Comparison of ENCODE assay signal across 8 cellular contexts in genomic region chr9:133335924-133336811, GRCh38.
DNase-seq lines count a peak whose midpoint lies in the region; ATAC-seq lines count a peak whose summit lies in the region.

Gene SURF6 (minus strand): TSS chr9:133336188. CDS start chr9:133336132, 56 bp downstream.

- H3K27ac ChIP-seq in BLaER1 (peak within 1 kb of the TSS; percentile 91), cingulate gyrus (ENCODE audit: low read depth, low read length) (peak within 1 kb of the TSS; percentile 72), layer of hippocampus (ENCODE audit: low read depth, low read length) (peak within 1 kb of the TSS; percentile 72)

- no peaks in the 10 kb centered on the region for H3K9me3 ChIP-seq in BLaER1

- peaks cover 46% of the 10 kb centered on the region for H4K20me1 ChIP-seq in BLaER1

- DNase-seq in NCI-H526 treated with DMSO at 0.1 percent for 48 hours (lab: John Stamatoyannopoulos, UW): peak; percentile 56
- DNase-seq in activated CD4-positive, alpha-beta T cell treated with anti-CD3 and anti-CD28 coated beads for 48 hours: peak; percentile 97
- DNase-seq in stimulated activated CD4-positive, alpha-beta T cell treated with anti-CD3 and anti-CD28 coated beads, Interleukin-1b, Interleukin-23, amount 100 ng/mL, for 1 hour (ENCODE audit: low read depth in 2 of 2): peak; percentile 79 to 85

- peak; percentile 79 for ATAC-seq in GM19372 (IDR thresholded peaks at IDR 0.05; ENCODE audit: low read depth, unreplicated experiment)
- peak; percentile 69 for ATAC-seq in HG03520 (IDR thresholded peaks at IDR 0.05; ENCODE audit: unreplicated experiment)

- H3K4me3 ChIP-seq in BLaER1: peak within 1 kb of the TSS; percentile 85

- H3K4me1 ChIP-seq in BLaER1: peaks cover 43% of the 10 kb centered on the region

- peaks cover 67% of the 10 kb centered on the region for H3K36me3 ChIP-seq in BLaER1

- H3K9ac ChIP-seq in BLaER1: peak within 1 kb of the TSS; percentile 94

- no peaks in the 10 kb centered on the region for H3K27me3 ChIP-seq in BLaER1
- H3K27me3 ChIP-seq in layer of hippocampus (ENCODE audit: control insufficient read depth, insufficient read depth, low read length): no peaks in the 10 kb centered on the region

- peak within 1 kb of the TSS; percentile 95 for H3K4me2 ChIP-seq in BLaER1

Comparison
In these comparisons a context has a peak if more than half of its experiments do, and no peak if none do; other contexts are left out.
1. Peak in every context shown above with its lines: DNase-seq, ATAC-seq, H3K4me3 ChIP-seq and H3K27ac ChIP-seq.